23 cellular contexts compared by ENCODE assay signal in genomic region chr5:146513462-146513861, GRCh38. TPM values are rescaled to one million over a fixed set of nuclear protein-coding genes. Genes with fewer than 3 reads are reported as not detected.
DNase-seq lines count a peak whose midpoint lies in the region; ATAC-seq and TF ChIP-seq lines count a peak whose summit lies in the region.
"Had no signal": no experiment of that assay in that cellular context is flagged by ENCODE, and none has a peak within 500 bp of the region (broad histone marks: within the 10 kb centered on the region; RNA-seq: fewer than 3 reads in every experiment).

No MANE protein-coding gene starts in this region.

- POLR2A ChIA-PET in CD8-positive, alpha-beta T cell (lab: Charles Lee) = no interaction called here

- no peaks in the 10 kb centered on the region for H3K9me3 Mint-ChIP-seq in activated naive CD4-positive, alpha-beta T cell treated with anti-CD3 and anti-CD28 coated beads for 36 hours
- no peaks in the 10 kb centered on the region for H3K9me3 Mint-ChIP-seq in activated naive CD4-positive, alpha-beta T cell treated with anti-CD3 and anti-CD28 coated beads, Interleukin-2, amount 50 U/mL, for 72 hours
- H3K9me3 Mint-ChIP-seq in CD8-positive, alpha-beta T cell = no peaks in the 10 kb centered on the region
- no peaks in the 10 kb centered on the region for H3K9me3 Mint-ChIP-seq in endodermal cell
- H3K9me3 Mint-ChIP-seq: CD4-positive, alpha-beta memory T cell had no signal

- no peak for ATAC-seq in activated naive CD4-positive, alpha-beta T cell treated with anti-CD3 and anti-CD28 coated beads, Interleukin-2, amount 50 U/mL, for 72 hours
- ATAC-seq in CD8-positive, alpha-beta T cell = no peak
- ATAC-seq in mucosa of descending colon = peak; percentile 62
- ATAC-seq: A549, GM12878, HCT116 had no signal

- H3K27ac Mint-ChIP-seq in activated naive CD4-positive, alpha-beta T cell treated with anti-CD3 and anti-CD28 coated beads for 36 hours = peak overlapping the region; percentile 30
- peak overlapping the region in 1 of 2 donors; percentile 26 for H3K27ac Mint-ChIP-seq in activated naive CD4-positive, alpha-beta T cell treated with anti-CD3 and anti-CD28 coated beads, Interleukin-2, amount 50 U/mL, for 72 hours
- H3K27ac Mint-ChIP-seq in CD8-positive, alpha-beta T cell = peak overlapping the region; percentile 4
- H3K27ac Mint-ChIP-seq in endodermal cell = no peak overlapping the region

- no peak overlapping the region for H3K27ac ChIP-seq in CD8-positive, alpha-beta T cell (ENCODE audit: low read depth, low read length)
- H3K27ac ChIP-seq in endodermal cell (ENCODE audit: low read depth, low read length) = no peak overlapping the region
- H3K27ac ChIP-seq: A549, GM23248 had no signal

- peaks cover 22% of the 10 kb centered on the region for H3K36me3 Mint-ChIP-seq in activated naive CD4-positive, alpha-beta T cell treated with anti-CD3 and anti-CD28 coated beads for 36 hours (ENCODE audit: low read depth)
- H3K36me3 Mint-ChIP-seq in activated naive CD4-positive, alpha-beta T cell treated with anti-CD3 and anti-CD28 coated beads, Interleukin-2, amount 50 U/mL, for 72 hours = peaks cover 0 to 21% of the 10 kb centered on the region in 2 donors
- peaks cover 35% of the 10 kb centered on the region for H3K36me3 Mint-ChIP-seq in CD8-positive, alpha-beta T cell
- peaks cover 30% of the 10 kb centered on the region for H3K36me3 Mint-ChIP-seq in endodermal cell (ENCODE audit: low read depth)

- DNase-seq in activated naive CD4-positive, alpha-beta T cell treated with anti-CD3 and anti-CD28 coated beads for 36 hours = no peak
- DNase-seq in activated naive CD4-positive, alpha-beta T cell treated with anti-CD3 and anti-CD28 coated beads, Interleukin-2, amount 50 U/mL, for 72 hours (ENCODE audit: low spot score in 2 of 2) = no peak
- DNase-seq in CD8-positive, alpha-beta T cell = no peak
- no peak for DNase-seq in endodermal cell
- DNase-seq in mucosa of descending colon = no peak
- DNase-seq in AG08395 (ENCODE audit: low spot score) = no peak
- no peak for DNase-seq in HAP-1 (ENCODE audit: low spot score in 2 of 2)
- DNase-seq: 8988T; ACHN; C1 segment of cervical spinal cord; Caco-2; CD4-positive, alpha-beta memory T cell; DMS153; DMS79; EL; GDM1; GM23248; H7 had no signal

- CTCF ChIA-PET in activated naive CD4-positive, alpha-beta T cell treated with anti-CD3 and anti-CD28 coated beads for 36 hours (lab: Charles Lee) = interaction anchor here (0.6 to 0.8 kb wide), 2 partner anchors 14 to 52 kb away, joined by 3 read pairs; no protein-coding TSS in a partner anchor
- CTCF ChIA-PET in CD8-positive, alpha-beta T cell (lab: Charles Lee) = interaction anchor here (0.6 to 0.7 kb wide), 2 partner anchors 20 to 148 kb away, joined by 3 read pairs; no protein-coding TSS in a partner anchor

- no peaks in the 10 kb centered on the region for H3K4me1 ChIP-seq in CD8-positive, alpha-beta T cell (ENCODE audit: insufficient read depth, low read length)
- peaks cover 11% of the 10 kb centered on the region for H3K4me1 ChIP-seq in endodermal cell (ENCODE audit: control insufficient read depth, insufficient read depth, low read length)
- peaks cover 15% of the 10 kb centered on the region for H3K4me1 ChIP-seq in mucosa of descending colon (ENCODE audit: low read depth)
- peaks cover 8% of the 10 kb centered on the region for H3K4me1 ChIP-seq in HAP-1
- H3K4me1 ChIP-seq: A549, Caco-2 had no signal

- no peak overlapping the region for H3K4me3 Mint-ChIP-seq in activated naive CD4-positive, alpha-beta T cell treated with anti-CD3 and anti-CD28 coated beads for 36 hours
- H3K4me3 Mint-ChIP-seq in CD8-positive, alpha-beta T cell = no peak overlapping the region
- peak overlapping the region; percentile 44 for H3K4me3 Mint-ChIP-seq in endodermal cell
- H3K4me3 Mint-ChIP-seq: CD4-positive, alpha-beta memory T cell had no signal

- 100% methylated on average over 2 of the region's 2 CpGs; no CpG with 5 or more reads in 1 of the 2 experiments for WGBS in endodermal cell (ENCODE audit: insufficient coverage in 1 of 2, insufficient read length in 1 of 2), 2 experiments

- no peak overlapping the region for H3K4me3 ChIP-seq in CD8-positive, alpha-beta T cell (ENCODE audit: low read depth, low read length)
- H3K4me3 ChIP-seq in endodermal cell (ENCODE audit: low read length) (peak overlapping the region; percentile 42), mucosa of descending colon (no peak overlapping the region), HAP-1 (no peak overlapping the region)
- H3K4me3 ChIP-seq: A549, GM12878, GM23248 had no signal

- intact Hi-C loops in activated naive CD4-positive, alpha-beta T cell treated with anti-CD3 and anti-CD28 coated beads for 36 hours (cut with micrococcal nuclease) = no loop called here
- intact Hi-C loops in CD8-positive, alpha-beta T cell (cut with DNase I, micrococcal nuclease) = no loop called here
- intact Hi-C loops in mucosa of descending colon (cut with DNase I, micrococcal nuclease) = no loop called here

- H3K9me3 ChIP-seq in CD8-positive, alpha-beta T cell (ENCODE audit: low read length) = no peaks in the 10 kb centered on the region
- H3K9me3 ChIP-seq in endodermal cell (ENCODE audit: control insufficient read depth, low read length) (no peaks in the 10 kb centered on the region), mucosa of descending colon (no peaks in the 10 kb centered on the region), HAP-1 (no peaks in the 10 kb centered on the region)
- H3K9me3 ChIP-seq: A549, Caco-2 had no signal

- no peak overlapping the region for H3K9ac ChIP-seq in endodermal cell (ENCODE audit: extremely low read depth, low read length, poor library complexity, severe bottlenecking)
- H3K9ac ChIP-seq: GM23248 had no signal

- peaks cover 24% of the 10 kb centered on the region for H3K36me3 ChIP-seq in CD8-positive, alpha-beta T cell (ENCODE audit: insufficient read depth, low read length)
- H3K36me3 ChIP-seq in endodermal cell (ENCODE audit: control insufficient read depth, insufficient read depth, low read length) = peaks cover 34% of the 10 kb centered on the region
- H3K36me3 ChIP-seq in mucosa of descending colon (ENCODE audit: low read depth) = peaks cover 12% of the 10 kb centered on the region
- peaks cover 42% of the 10 kb centered on the region for H3K36me3 ChIP-seq in HAP-1 (replicated peaks)

- no peaks in the 10 kb centered on the region for H3K4me1 Mint-ChIP-seq in activated naive CD4-positive, alpha-beta T cell treated with anti-CD3 and anti-CD28 coated beads for 36 hours (ENCODE audit: low read depth)
- no peaks in the 10 kb centered on the region for H3K4me1 Mint-ChIP-seq in CD8-positive, alpha-beta T cell (ENCODE audit: low read depth)
- H3K4me1 Mint-ChIP-seq in endodermal cell = peaks cover 46% of the 10 kb centered on the region
- H3K4me1 Mint-ChIP-seq: CD4-positive, alpha-beta memory T cell had no signal

- no peaks in the 10 kb centered on the region for H3K27me3 ChIP-seq in CD8-positive, alpha-beta T cell (ENCODE audit: insufficient read depth, low read length)
- H3K27me3 ChIP-seq in endodermal cell (ENCODE audit: control insufficient read depth, insufficient read depth, low read length, poor library complexity, severe bottlenecking) (no peaks in the 10 kb centered on the region), HAP-1 (ENCODE audit: low read depth) (no peaks in the 10 kb centered on the region)

- in situ Hi-C loops in HAP-1 (cut with MboI; ENCODE audit: low sequenced_read_pairs) = no loop called here

- no peak for TF ChIP-seq CTCF in CD8-positive, alpha-beta T cell (IDR thresholded peaks at IDR 0.05)
- TF ChIP-seq CTCF in endodermal cell (conservative IDR thresholded peaks at IDR 0.05) = no peak
- TF ChIP-seq CTCF in mucosa of descending colon (IDR thresholded peaks at IDR 0.05) = no peak

- H3K27me3 Mint-ChIP-seq in activated naive CD4-positive, alpha-beta T cell treated with anti-CD3 and anti-CD28 coated beads for 36 hours (ENCODE audit: low read depth) = no peaks in the 10 kb centered on the region
- H3K27me3 Mint-ChIP-seq in CD8-positive, alpha-beta T cell (ENCODE audit: low read depth) = no peaks in the 10 kb centered on the region
- H3K27me3 Mint-ChIP-seq in endodermal cell (ENCODE audit: insufficient read depth) = no peaks in the 10 kb centered on the region

RNA-seq across cellular contexts. Expression of gene GPR151, which starts 2.5 kb away (rescaled TPM):
- not detected for total RNA-seq in activated naive CD4-positive, alpha-beta T cell treated with anti-CD3 and anti-CD28 coated beads for 36 hours
- not detected for total RNA-seq in activated naive CD4-positive, alpha-beta T cell treated with anti-CD3 and anti-CD28 coated beads, Interleukin-2, amount 50 U/mL, for 72 hours
- not detected for total RNA-seq in CD8-positive, alpha-beta T cell
- 10 to 100 TPM in 1 of 2 donors, 1 to 10 TPM in 1; 5.1 to 13.6 TPM for total RNA-seq in endodermal cell
- not detected for polyA plus RNA-seq in endodermal cell (2013, experiment 1 of 2)
- not detected for polyA plus RNA-seq in endodermal cell (2013, experiment 2 of 2)
- not detected for total RNA-seq in mucosa of descending colon
- total RNA-seq: Caco-2; CD4-positive, alpha-beta memory T cell; GM12878; GM23248; H1; H7 had no signal
- polyA plus RNA-seq: A549; BJ; CD4-positive, alpha-beta memory T cell; GM23248 had no signal

Comparison
In these comparisons a context has a peak if more than half of its experiments do, and no peak if none do; other contexts are left out.
1. RNA of gene GPR151, which starts 2.5 kb away (total RNA-seq): 5.1 to 13.6 TPM in endodermal cell; not detected in activated naive CD4-positive, alpha-beta T cell treated with anti-CD3 and anti-CD28 coated beads for 36 hours, not detected in activated naive CD4-positive, alpha-beta T cell treated with anti-CD3 and anti-CD28 coated beads, Interleukin-2, amount 50 U/mL, for 72 hours, not detected in CD8-positive, alpha-beta T cell and not detected in mucosa of descending colon; every median in the first group is over 4 times any median in the second.